Comparison of ENCODE assay signal across 20 cellular contexts in the genomic region with DNA sequence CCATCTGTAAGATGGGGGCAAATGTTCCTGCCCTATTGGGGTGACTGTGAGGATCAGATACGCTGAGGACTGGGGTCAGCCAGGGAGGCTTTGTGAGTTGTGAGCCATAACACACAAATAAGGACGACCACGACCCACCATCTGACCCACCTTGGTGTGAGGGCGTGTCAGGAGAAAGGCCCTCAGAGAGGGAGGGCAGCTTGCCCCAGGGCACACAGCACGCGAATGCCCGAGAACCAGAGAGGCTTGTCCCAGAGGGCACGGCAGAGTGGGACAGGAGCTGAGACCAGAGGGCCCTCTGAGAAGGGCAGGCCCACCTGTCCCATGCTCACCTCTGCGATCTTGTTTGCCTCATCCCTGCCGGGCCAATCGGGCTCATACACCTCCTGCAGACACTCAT. TPM values are rescaled to one million over a fixed set of nuclear protein-coding genes. Genes with fewer than 3 reads are reported as not detected.
A peak's percentile ranks its signal among the peaks of the same experiment; 100 is the strongest.
DNase-seq lines count a peak whose midpoint lies in the region; ATAC-seq lines count a peak whose summit lies in the region.
"Had no signal": no experiment of that assay in that cellular context is flagged by ENCODE, and none has a peak within 500 bp of the region (broad histone marks: within the 10 kb centered on the region; RNA-seq: fewer than 3 reads in every experiment).

No MANE protein-coding gene starts in this region.

- H3K4me3 Mint-ChIP-seq in activated naive CD4-positive, alpha-beta T cell treated with anti-CD3 and anti-CD28 coated beads, Interleukin-2, amount 10 ng/mL, durations not matched to agents 7 days and 5 days, result no peak overlapping the region
- no peak overlapping the region for H3K4me3 Mint-ChIP-seq in activated naive CD4-positive, alpha-beta T cell treated with anti-CD3 and anti-CD28 coated beads for 36 hours
- H3K4me3 Mint-ChIP-seq in activated naive CD8-positive, alpha-beta T cell treated with anti-CD3 and anti-CD28 coated beads, Interleukin-2, amount 50 U/mL, for 24 hours, result no peak overlapping the region
- H3K4me3 Mint-ChIP-seq in naive thymus-derived CD4-positive, alpha-beta T cell, result no peak overlapping the region
- H3K4me3 Mint-ChIP-seq: CD4-positive, alpha-beta memory T cell had no signal

- no peaks in the 10 kb centered on the region for H3K27me3 ChIP-seq in naive thymus-derived CD4-positive, alpha-beta T cell (ENCODE audit: control insufficient read depth in 2 of 2, insufficient read depth in 2 of 2, low read length in 2 of 2)

- H3K4me3 ChIP-seq in naive thymus-derived CD4-positive, alpha-beta T cell (ENCODE audit: low read length), result no peak overlapping the region
- H3K4me3 ChIP-seq: HAP-1 had no signal

- peak overlapping the region; percentile 37 for H3K27ac Mint-ChIP-seq in activated naive CD4-positive, alpha-beta T cell treated with anti-CD3 and anti-CD28 coated beads, Interleukin-2, amount 10 ng/mL, durations not matched to agents 7 days and 5 days
- no peak overlapping the region for H3K27ac Mint-ChIP-seq in activated naive CD4-positive, alpha-beta T cell treated with anti-CD3 and anti-CD28 coated beads for 36 hours
- peak overlapping the region; percentile 27 for H3K27ac Mint-ChIP-seq in activated naive CD8-positive, alpha-beta T cell treated with anti-CD3 and anti-CD28 coated beads, Interleukin-2, amount 50 U/mL, for 24 hours
- H3K27ac Mint-ChIP-seq in naive thymus-derived CD4-positive, alpha-beta T cell, result peak overlapping the region in 5 of 9 donors; percentile 18 to 76 (median 56)

- H3K4me1 ChIP-seq in naive thymus-derived CD4-positive, alpha-beta T cell (ENCODE audit: control insufficient read depth in 2 of 2, insufficient read depth in 2 of 2, low read length in 2 of 2), result peaks cover 1 to 7% of the 10 kb centered on the region in 2 donors
- H3K4me1 ChIP-seq: HAP-1 had no signal

- POLR2A ChIA-PET in naive thymus-derived CD4-positive, alpha-beta T cell (lab: Charles Lee), result interaction anchor here (0.7 kb wide), 1 partner anchor 11 kb away, joined by 3 read pairs; no protein-coding TSS in a partner anchor

- no peak overlapping the region for H3K27ac ChIP-seq in naive thymus-derived CD4-positive, alpha-beta T cell (ENCODE audit: low read depth, low read length)
- peak overlapping the region; percentile 99 for H3K27ac ChIP-seq in temporal lobe (ENCODE audit: low read depth, low read length)

- intact Hi-C loops in activated naive CD4-positive, alpha-beta T cell treated with anti-CD3 and anti-CD28 coated beads for 36 hours (cut with micrococcal nuclease), result no loop called here
- intact Hi-C loops in naive thymus-derived CD4-positive, alpha-beta T cell (cut with micrococcal nuclease), result no loop called here

- DNase-seq in activated naive CD4-positive, alpha-beta T cell treated with anti-CD3 and anti-CD28 coated beads, Interleukin-2, amount 10 ng/mL, durations not matched to agents 7 days and 5 days, result no peak
- DNase-seq in activated naive CD4-positive, alpha-beta T cell treated with anti-CD3 and anti-CD28 coated beads for 36 hours, result no peak
- DNase-seq in activated naive CD8-positive, alpha-beta T cell treated with anti-CD3 and anti-CD28 coated beads, Interleukin-2, amount 50 U/mL, for 24 hours, result no peak
- no peak for DNase-seq in naive thymus-derived CD4-positive, alpha-beta T cell
- no peak for DNase-seq in D341Med (ENCODE audit: low spot score)
- DNase-seq: 8988T; CD4-positive, alpha-beta memory T cell; DMS79 treated with DMSO at 0.1 percent for 48 hours; IMR-90; Karpas-422; NCI-H1417 treated with DMSO at 0.1 percent for 48 hours; NCI-H187 treated with DMSO at 0.1 percent for 48 hours; NCI-H524 treated with DMSO at 0.1 percent for 48 hours; PC-3; RPMI8226; SIG-M5 had no signal

- peaks cover 0 to 97% (median 19%) of the 10 kb centered on the region in 3 experiments for H3K36me3 ChIP-seq in naive thymus-derived CD4-positive, alpha-beta T cell (ENCODE audit: control insufficient read depth in 2 of 3, insufficient read depth in 3 of 3, low read length in 3 of 3)
- H3K36me3 ChIP-seq: HAP-1 had no signal

- H3K9me3 Mint-ChIP-seq in activated naive CD4-positive, alpha-beta T cell treated with anti-CD3 and anti-CD28 coated beads, Interleukin-2, amount 10 ng/mL, durations not matched to agents 7 days and 5 days, result no peaks in the 10 kb centered on the region
- H3K9me3 Mint-ChIP-seq in activated naive CD4-positive, alpha-beta T cell treated with anti-CD3 and anti-CD28 coated beads for 36 hours, result no peaks in the 10 kb centered on the region
- H3K9me3 Mint-ChIP-seq in activated naive CD8-positive, alpha-beta T cell treated with anti-CD3 and anti-CD28 coated beads, Interleukin-2, amount 50 U/mL, for 24 hours, result no peaks in the 10 kb centered on the region
- H3K9me3 Mint-ChIP-seq in naive thymus-derived CD4-positive, alpha-beta T cell, result no peaks in the 10 kb centered on the region
- H3K9me3 Mint-ChIP-seq: CD4-positive, alpha-beta memory T cell had no signal

- no peaks in the 10 kb centered on the region for H3K27me3 Mint-ChIP-seq in activated naive CD4-positive, alpha-beta T cell treated with anti-CD3 and anti-CD28 coated beads, Interleukin-2, amount 10 ng/mL, durations not matched to agents 7 days and 5 days
- no peaks in the 10 kb centered on the region for H3K27me3 Mint-ChIP-seq in activated naive CD4-positive, alpha-beta T cell treated with anti-CD3 and anti-CD28 coated beads for 36 hours (ENCODE audit: low read depth)
- no peaks in the 10 kb centered on the region for H3K27me3 Mint-ChIP-seq in activated naive CD8-positive, alpha-beta T cell treated with anti-CD3 and anti-CD28 coated beads, Interleukin-2, amount 50 U/mL, for 24 hours
- H3K27me3 Mint-ChIP-seq in naive thymus-derived CD4-positive, alpha-beta T cell, result no peaks in the 10 kb centered on the region
- H3K27me3 Mint-ChIP-seq: CD4-positive, alpha-beta memory T cell had no signal

- no peaks in the 10 kb centered on the region for H3K9me3 ChIP-seq in naive thymus-derived CD4-positive, alpha-beta T cell (ENCODE audit: control insufficient read depth in 2 of 3, low read length in 3 of 3)
- H3K9me3 ChIP-seq: HAP-1 had no signal

- ATAC-seq in activated naive CD8-positive, alpha-beta T cell treated with anti-CD3 and anti-CD28 coated beads, Interleukin-2, amount 50 U/mL, for 24 hours, result no peak
- ATAC-seq in naive thymus-derived CD4-positive, alpha-beta T cell, result no peak
- ATAC-seq in GM19351 (IDR thresholded peaks at IDR 0.05; ENCODE audit: unreplicated experiment) (no peak), GM21576 (IDR thresholded peaks at IDR 0.05; ENCODE audit: unreplicated experiment) (no peak)
- ATAC-seq: PC-3 had no signal

- peaks cover 40% of the 10 kb centered on the region for H3K36me3 Mint-ChIP-seq in activated naive CD4-positive, alpha-beta T cell treated with anti-CD3 and anti-CD28 coated beads, Interleukin-2, amount 10 ng/mL, durations not matched to agents 7 days and 5 days
- H3K36me3 Mint-ChIP-seq in activated naive CD4-positive, alpha-beta T cell treated with anti-CD3 and anti-CD28 coated beads for 36 hours (ENCODE audit: low read depth), result peaks cover 4% of the 10 kb centered on the region
- peaks cover 7% of the 10 kb centered on the region for H3K36me3 Mint-ChIP-seq in activated naive CD8-positive, alpha-beta T cell treated with anti-CD3 and anti-CD28 coated beads, Interleukin-2, amount 50 U/mL, for 24 hours (ENCODE audit: low read depth)
- peaks cover 3 to 20% (median 3%) of the 10 kb centered on the region in 5 donors for H3K36me3 Mint-ChIP-seq in naive thymus-derived CD4-positive, alpha-beta T cell

- peaks cover 20% of the 10 kb centered on the region for H3K4me1 Mint-ChIP-seq in activated naive CD4-positive, alpha-beta T cell treated with anti-CD3 and anti-CD28 coated beads, Interleukin-2, amount 10 ng/mL, durations not matched to agents 7 days and 5 days
- peaks cover 26% of the 10 kb centered on the region for H3K4me1 Mint-ChIP-seq in activated naive CD4-positive, alpha-beta T cell treated with anti-CD3 and anti-CD28 coated beads for 36 hours (ENCODE audit: low read depth)
- peaks cover 28% of the 10 kb centered on the region for H3K4me1 Mint-ChIP-seq in activated naive CD8-positive, alpha-beta T cell treated with anti-CD3 and anti-CD28 coated beads, Interleukin-2, amount 50 U/mL, for 24 hours
- peaks cover 12 to 52% (median 20%) of the 10 kb centered on the region in 7 donors for H3K4me1 Mint-ChIP-seq in naive thymus-derived CD4-positive, alpha-beta T cell

- CTCF ChIA-PET in activated naive CD4-positive, alpha-beta T cell treated with anti-CD3 and anti-CD28 coated beads, Interleukin-2, amount 10 ng/mL, durations not matched to agents 7 days and 5 days (lab: Charles Lee), result interaction anchor here (1.3 to 4.1 kb wide), 2 partner anchors 9 to 10 kb away, joined by 6 to 52 read pairs; no protein-coding TSS in a partner anchor
- CTCF ChIA-PET in activated naive CD4-positive, alpha-beta T cell treated with anti-CD3 and anti-CD28 coated beads for 36 hours (lab: Charles Lee), result interaction anchor here (1.0 to 1.5 kb wide), 2 partner anchors 11 to 15 kb away, joined by 3 read pairs; no protein-coding TSS in a partner anchor
- CTCF ChIA-PET in naive thymus-derived CD4-positive, alpha-beta T cell (lab: Charles Lee), result interaction anchor here (1.7 kb wide), 1 partner anchor 10 kb away, joined by 6 read pairs; no protein-coding TSS in a partner anchor

RNA-seq across cellular contexts. Expression of a gene that starts 36.7 kb away (rescaled TPM):
- 10 to 100 TPM; 50.4 to 51.1 TPM for total RNA-seq in activated naive CD4-positive, alpha-beta T cell treated with anti-CD3 and anti-CD28 coated beads for 36 hours
- total RNA-seq in naive thymus-derived CD4-positive, alpha-beta T cell, result 100 to 1,000 TPM; 103 to 120 (median 109) TPM
- polyA plus RNA-seq in naive thymus-derived CD4-positive, alpha-beta T cell, result 100 to 1,000 TPM; 158 to 161 TPM
- total RNA-seq in temporal lobe, result 42.8 TPM
